In genomic region chr11:132941024-132941646, GRCh38 we compare ENCODE assay signal across 8 cellular contexts.
A peak's percentile ranks its signal among the peaks of the same experiment; 100 is the strongest.
DNase-seq lines count a peak whose midpoint lies in the region; ATAC-seq, FAIRE-seq and TF ChIP-seq lines count a peak whose summit lies in the region.

No MANE protein-coding gene starts in this region.

- 61 to 62% methylated on average over 4 of the region's 4 CpGs for whole genome bisulfite sequencing in esophagus squamous epithelium, 2 donors

- no peak for TF ChIP-seq POLR2A in GM12892 (IDR thresholded peaks at IDR 0.05; ENCODE audit: low read depth, low read length)
- TF ChIP-seq POLR2A in esophagus squamous epithelium (IDR thresholded peaks at IDR 0.05): no peak
- no peak for TF ChIP-seq POLR2A in gastrocnemius medialis (IDR thresholded peaks at IDR 0.05)

- in situ Hi-C loops in gastrocnemius medialis (cut with MboI; ENCODE audit: low sequenced_read_pairs in 4 of 4): no loop called here

- ATAC-seq in gastrocnemius medialis (no peak), HG03108 (IDR thresholded peaks at IDR 0.05; ENCODE audit: unreplicated experiment) (no peak), GM18520 (IDR thresholded peaks at IDR 0.05; ENCODE audit: unreplicated experiment) (no peak)

- H3K4me3 ChIP-seq in esophagus squamous epithelium (no peak overlapping the region), gastrocnemius medialis (no peak overlapping the region)

- TF ChIP-seq CTCF in AG09319 (IDR thresholded peaks at IDR 0.05; ENCODE audit: low read depth, low read length) (peak; percentile 92), esophagus squamous epithelium (IDR thresholded peaks at IDR 0.05) (peak; percentile 55 to 88 (median 70)), gastrocnemius medialis (IDR thresholded peaks at IDR 0.05 in 4 of 5, conservative IDR thresholded peaks at IDR 0.05 in 1 of 5) (peak in 4 of 5 experiments; percentile 33 to 73 (median 50))

- H3K9me3 ChIP-seq in esophagus squamous epithelium: no peaks in the 10 kb centered on the region
- no peaks in the 10 kb centered on the region for H3K9me3 ChIP-seq in gastrocnemius medialis

- H3K27me3 ChIP-seq in esophagus squamous epithelium (peaks cover 2 to 49% (median 4%) of the 10 kb centered on the region in 4 donors), gastrocnemius medialis (peaks cover 0 to 22% (median 11%) of the 10 kb centered on the region in 3 donors)

- peak; percentile 2 for DNase-seq in AG09319 (ENCODE audit: extremely low read depth, low read depth)
- no peak for DNase-seq in GM12892 (ENCODE audit: insufficient read length)
- DNase-seq in OCI-M1 (lab: John Stamatoyannopoulos, UW): peak; percentile 56
- DNase-seq in esophagus squamous epithelium (lab: John Stamatoyannopoulos, UW): no peak
- no peak for DNase-seq in gastrocnemius medialis
- no peak for DNase-seq in NCI-H146 treated with DMSO at 0.1 percent for 48 hours (lab: John Stamatoyannopoulos, UW; ENCODE audit: unreplicated experiment)

- no peaks in the 10 kb centered on the region for H3K36me3 ChIP-seq in esophagus squamous epithelium
- no peaks in the 10 kb centered on the region for H3K36me3 ChIP-seq in gastrocnemius medialis

- H3K27ac ChIP-seq in esophagus squamous epithelium (no peak overlapping the region), gastrocnemius medialis (no peak overlapping the region)

- FAIRE-seq in GM12892 (lab: Jason Lieb, UNC): peak; percentile 64

- H3K4me1 ChIP-seq in esophagus squamous epithelium: peaks cover 4 to 18% (median 6%) of the 10 kb centered on the region in 3 donors
- H3K4me1 ChIP-seq in gastrocnemius medialis: no peaks in the 10 kb centered on the region

- intact Hi-C loops in esophagus squamous epithelium (cut with DNase I) (loop anchor here (10.0 kb wide), 1 partner anchor 86 kb away; no protein-coding TSS in a partner anchor), gastrocnemius medialis (cut with DNase I; ENCODE audit: low total_unique reads) (no loop called here)

Comparison
In these comparisons a context has a peak if more than half of its experiments do, and no peak if none do; other contexts are left out.
1. DNase-seq: peak in AG09319 (single experiment) and OCI-M1 (single experiment); none in GM12892 (single experiment), esophagus squamous epithelium (single experiment), gastrocnemius medialis (0 of 2) and NCI-H146 treated with DMSO at 0.1 percent for 48 hours (single experiment).
2. Peak in every context shown above with its lines, with median percentiles within 50 percentile points of each other: CTCF ChIP-seq.